ENCODE assay signal across 29 cellular contexts in genomic region chr2:80573167-80573566, GRCh38.
"Had no signal": no experiment of that assay in that cellular context is flagged by ENCODE, and none has a peak within 500 bp of the region (broad histone marks: within the 10 kb centered on the region; RNA-seq: fewer than 3 reads in every experiment).

No MANE protein-coding gene starts in this region.

- H3K9me3 ChIP-seq: colonic mucosa, esophagus muscularis mucosa, esophagus squamous epithelium, gastrocnemius medialis, gastroesophageal sphincter, heart left ventricle, heart right ventricle had no signal

- H3K27me3 Mint-ChIP-seq: dendritic cell treated with granulocyte-macrophage colony-stimulating factor and Interleukin-4, amounts not matched to agents 40 ng/mL and 50 ng/mL, for 4 days; effector memory CD8-positive, alpha-beta T cell had no signal

- FAIRE-seq: colon, endometrium, endothelial cell of umbilical vein, frontal cortex had no signal

- H3K36me3 ChIP-seq: colonic mucosa, esophagus muscularis mucosa, esophagus squamous epithelium, gastrocnemius medialis, gastroesophageal sphincter, heart left ventricle, heart right ventricle had no signal

- H3K27ac ChIP-seq: colonic mucosa, coronary artery, dorsolateral prefrontal cortex, epithelial cell of prostate, esophagus muscularis mucosa, esophagus squamous epithelium, foreskin keratinocyte, gastrocnemius medialis, gastroesophageal sphincter, heart left ventricle, heart right ventricle had no signal

- H3K4me1 Mint-ChIP-seq: endodermal cell had no signal

- H3K4me3 ChIP-seq: colonic mucosa, coronary artery, dorsolateral prefrontal cortex, esophagus muscularis mucosa, esophagus squamous epithelium, gastrocnemius medialis, gastroesophageal sphincter, heart left ventricle, heart right ventricle had no signal

- H3K4me3 Mint-ChIP-seq: dendritic cell treated with granulocyte-macrophage colony-stimulating factor and Interleukin-4, amounts not matched to agents 40 ng/mL and 50 ng/mL, for 4 days; effector memory CD8-positive, alpha-beta T cell; endodermal cell had no signal

- H3K27ac Mint-ChIP-seq: dendritic cell treated with granulocyte-macrophage colony-stimulating factor and Interleukin-4, amounts not matched to agents 40 ng/mL and 50 ng/mL, for 4 days; effector memory CD8-positive, alpha-beta T cell; endodermal cell had no signal

- H3K27me3 ChIP-seq: colonic mucosa, dorsolateral prefrontal cortex, esophagus muscularis mucosa, esophagus squamous epithelium, foreskin keratinocyte, gastrocnemius medialis, gastroesophageal sphincter, heart left ventricle, heart right ventricle had no signal

- H3K4me1 ChIP-seq: colonic mucosa, esophagus muscularis mucosa, esophagus squamous epithelium, foreskin keratinocyte, gastrocnemius medialis, gastroesophageal sphincter, heart left ventricle, heart right ventricle had no signal

- DNase-seq: colonic mucosa; cortex of kidney; dermis blood vessel endothelial cell; dorsolateral prefrontal cortex; effector CD4-positive, alpha-beta T cell; effector CD8-positive, alpha-beta T cell; effector memory CD4-positive, alpha-beta T cell; effector memory CD8-positive, alpha-beta T cell; endodermal cell; erythroblast; esophagus squamous epithelium; foreskin fibroblast; foreskin keratinocyte; foreskin melanocyte; gastrocnemius medialis; glutamatergic neuron; head of caudate nucleus; heart left ventricle; heart right ventricle had no signal

- ATAC-seq: effector memory CD8-positive, alpha-beta T cell; esophagus mucosa; foreskin keratinocyte; gastrocnemius medialis; gastroesophageal sphincter; heart left ventricle; heart right ventricle had no signal

- H3K9me3 Mint-ChIP-seq: dendritic cell treated with granulocyte-macrophage colony-stimulating factor and Interleukin-4, amounts not matched to agents 40 ng/mL and 50 ng/mL, for 4 days; endodermal cell had no signal
